ENCODE assay signal across 1 cellular context in genomic region chr1:47837866-47838561, GRCh38.
TF ChIP-seq lines count a peak whose summit lies in the region.

No MANE protein-coding gene starts in this region.

TF ChIP-seq in SK-N-SH treated with all-trans-retinoic acid at 6 μM for 48 hours, 23 proteins besides CTCF, POLR2A, EP300 and RAD21 (continued from another document):
- TF ChIP-seq CREB5 (CRISPR knock-in tag; IDR thresholded peaks at IDR 0.05; ENCODE audit: low read depth) (no peak), TSHZ2 (CRISPR knock-in tag; IDR thresholded peaks at IDR 0.05) (no peak), ZFP3 (CRISPR knock-in tag; IDR thresholded peaks at IDR 0.05) (no peak)
TF ChIP-seq in SK-N-SH treated with all-trans-retinoic acid at 6 μM for 48 hours: peak in this region for 0.
